Comparison of ENCODE assay signal across 8 cellular contexts in genomic region chr11:122743949-122744876, GRCh38.
DNase-seq lines count a peak whose midpoint lies in the region; ATAC-seq lines count a peak whose summit lies in the region.

No MANE protein-coding gene starts in this region.

- ATAC-seq in GM18870 (IDR thresholded peaks at IDR 0.05; ENCODE audit: unreplicated experiment) (peak; percentile 41), HG03159 (IDR thresholded peaks at IDR 0.05; ENCODE audit: unreplicated experiment) (peak; percentile 40)

- peak; percentile 75 for DNase-seq in activated CD4-positive, CD25-positive, alpha-beta regulatory T cell treated with anti-CD3 and anti-CD28 coated beads, Interleukin-2, amount 50 U/mL, for 16 hours (ENCODE audit: low read depth, low spot score)
- DNase-seq in dermis blood vessel endothelial cell = peak; percentile 87
- peak; percentile 57 for DNase-seq in stimulated activated CD8-positive, alpha-beta memory T cell treated with anti-CD3 and anti-CD28 coated beads, Interleukin-12 subunit alpha, Interleukin-12 subunit beta, amount 100 ng/mL, for 4 hours (ENCODE audit: low read depth)
- no peak for DNase-seq in cerebellar nuclear complex (lab: John Stamatoyannopoulos, UW)
- no peak for DNase-seq in NCI-H1694 (lab: John Stamatoyannopoulos, UW)
- no peak for DNase-seq in caudate nucleus (lab: John Stamatoyannopoulos, UW)

- H3K27ac ChIP-seq in caudate nucleus (ENCODE audit: low read depth, low read length) = no peak overlapping the region

Comparison
In these comparisons a context has a peak if more than half of its experiments do, and no peak if none do; other contexts are left out.
1. DNase-seq: peak in activated CD4-positive, CD25-positive, alpha-beta regulatory T cell treated with anti-CD3 and anti-CD28 coated beads, Interleukin-2, amount 50 U/mL, for 16 hours (single experiment), dermis blood vessel endothelial cell (single experiment) and stimulated activated CD8-positive, alpha-beta memory T cell treated with anti-CD3 and anti-CD28 coated beads, Interleukin-12 subunit alpha, Interleukin-12 subunit beta, amount 100 ng/mL, for 4 hours (single experiment); none in cerebellar nuclear complex (0 of 2), NCI-H1694 (single experiment) and caudate nucleus (0 of 61).